9 cellular contexts compared by ENCODE assay signal in the genomic region with DNA sequence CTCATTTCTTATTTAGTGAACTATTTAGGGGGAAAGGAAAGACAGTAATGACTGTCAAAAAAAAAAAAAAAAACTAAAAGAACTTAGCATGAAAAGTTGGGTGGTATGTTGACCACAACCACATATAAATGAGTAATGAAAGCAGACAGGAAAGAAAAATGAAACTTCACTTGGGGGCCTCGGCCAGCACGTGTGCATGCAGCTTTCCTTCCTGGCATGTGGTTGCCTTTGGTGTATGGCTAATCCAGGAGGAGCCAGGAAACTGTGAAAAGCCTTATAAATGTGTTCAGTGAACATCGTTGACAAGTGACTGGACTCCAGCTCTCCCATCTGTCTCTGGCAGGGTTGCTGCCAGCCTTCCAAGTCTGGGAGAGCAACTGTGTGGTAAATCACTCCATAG.
A peak's percentile ranks its signal among the peaks of the same experiment; 100 is the strongest.
DNase-seq lines count a peak whose midpoint lies in the region; ATAC-seq, FAIRE-seq and TF ChIP-seq lines count a peak whose summit lies in the region.
"Had no signal": no experiment of that assay in that cellular context is flagged by ENCODE, and none has a peak within 500 bp of the region (broad histone marks: within the 10 kb centered on the region; RNA-seq: fewer than 3 reads in every experiment).

No MANE protein-coding gene starts in this region.

- no peaks in the 10 kb centered on the region for H3K79me1 ChIP-seq in IMR-90 (ENCODE audit: low read depth in 1 of 2, low read length in 2 of 2)

- 20% methylated on average over 1 of the region's 3 CpGs; no CpG with 5 or more reads in 1 of the 2 experiments for WGBS in IMR-90 (ENCODE audit: extremely low coverage in 2 of 2, insufficient read length in 1 of 2), 2 experiments

- no peak overlapping the region for H2AK5ac ChIP-seq in IMR-90 (ENCODE audit: low read depth, low read length)

- intact Hi-C loops in IMR-90 (cut with micrococcal nuclease): no loop called here

- POLR2A ChIA-PET in IMR-90 (lab: Charles Lee; ENCODE audit: unreplicated experiment): no interaction called here

- no peak overlapping the region for H2BK5ac ChIP-seq in IMR-90 (ENCODE audit: low read depth, low read length, poor library complexity, severe bottlenecking)

- ATAC-seq in IMR-90 (ENCODE audit: low read depth): no peak; the same call in none of the 2 replicates

- no peak overlapping the region for H2AK9ac ChIP-seq in IMR-90 (replicated peaks; ENCODE audit: low read depth, low read length, poor library complexity)

- H2BK15ac ChIP-seq in IMR-90 (ENCODE audit: low read depth, low read length): no peak overlapping the region

- H3K9me3 ChIP-seq in IMR-90 (ENCODE audit: control insufficient read depth, insufficient read depth, low read length) (no peaks in the 10 kb centered on the region), fibroblast of lung (ENCODE audit: control insufficient read depth, insufficient read depth, low read depth, low read length) (no peaks in the 10 kb centered on the region)
- H3K9me3 ChIP-seq: thoracic aorta had no signal

- no peak overlapping the region for H2BK120ac ChIP-seq in IMR-90 (ENCODE audit: low read depth, low read length)

- H2AFZ ChIP-seq in IMR-90 (replicated peaks; ENCODE audit: low read length, poor library complexity) (peak overlapping the region; percentile 4), fibroblast of lung (ENCODE audit: low read length) (no peak overlapping the region)

- H3K56ac ChIP-seq in IMR-90 (ENCODE audit: extremely low read depth, insufficient read depth, low read length): no peak overlapping the region

- TF ChIP-seq CTCF in IMR-90 (conservative IDR thresholded peaks at IDR 0.05; ENCODE audit: low read depth, low read length): no peak
- TF ChIP-seq CTCF in fibroblast of lung (conservative IDR thresholded peaks at IDR 0.05 in 1 of 2, IDR thresholded peaks at IDR 0.05 in 1 of 2; ENCODE audit: low read depth in 1 of 2, low read length in 2 of 2): no peak

- DNase-seq in AG08396 (ENCODE audit: low spot score): peak; percentile 44
- peak; percentile 19 for DNase-seq in GM19239 (ENCODE audit: insufficient read length, low spot score)
- DNase-seq in IMR-90: peak; percentile 76
- DNase-seq in fibroblast of lung (ENCODE audit: low read depth in 2 of 2): peak; percentile 36 to 97
- no peak for DNase-seq in NCI-H1930 (lab: John Stamatoyannopoulos, UW)
- no peak for DNase-seq in D341Med (ENCODE audit: low spot score)
- no peak for DNase-seq in NCI-H1417 treated with DMSO at 0.1 percent for 48 hours (lab: John Stamatoyannopoulos, UW)
- DNase-seq in SHP77 (lab: John Stamatoyannopoulos, UW): no peak

- H3K79me2 ChIP-seq in fibroblast of lung (ENCODE audit: control insufficient read depth, insufficient read depth, low read length): no peaks in the 10 kb centered on the region

- H3K18ac ChIP-seq in IMR-90 (ENCODE audit: low read depth, low read length): 0 out of 2 replicates have a peak overlapping the region, but pooled peaks have one; percentile 18

- no peak overlapping the region for H4K8ac ChIP-seq in IMR-90 (ENCODE audit: low read depth in 2 of 2, low read length in 2 of 2)

- peak overlapping the region; percentile 1; the same call in 1 of the 2 replicates for H4K5ac ChIP-seq in IMR-90 (ENCODE audit: low read depth, low read length)

- TF ChIP-seq POLR2A in IMR-90 (IDR thresholded peaks at IDR 0.05; ENCODE audit: low read depth, low read length): no peak

- H3K9me1 ChIP-seq in IMR-90 (ENCODE audit: insufficient read depth, low read length): 0 out of 2 replicates have a peak, but pooled peaks cover 2% of the 10 kb centered on the region

- 0 out of 2 replicates have a peak overlapping the region, but pooled peaks have one; percentile 5 for H3K4me2 ChIP-seq in IMR-90 (ENCODE audit: low read depth, low read length)
- no peak overlapping the region for H3K4me2 ChIP-seq in fibroblast of lung (ENCODE audit: extremely low read depth, insufficient read depth, low read length)

- no peak overlapping the region for H4K91ac ChIP-seq in IMR-90 (ENCODE audit: insufficient read depth, low read depth, low read length)

- peak overlapping the region; percentile 4; the same call in 1 of the 2 replicates for H3K27ac ChIP-seq in IMR-90 (ENCODE audit: insufficient read depth, low read length)
- no peak overlapping the region for H3K27ac ChIP-seq in fibroblast of lung (ENCODE audit: insufficient read depth, low read length)
- H3K27ac ChIP-seq: thoracic aorta had no signal

- no peaks in the 10 kb centered on the region for H4K20me1 ChIP-seq in IMR-90 (ENCODE audit: insufficient read depth, low read length)
- no peaks in the 10 kb centered on the region for H4K20me1 ChIP-seq in fibroblast of lung (ENCODE audit: control insufficient read depth, extremely low read depth, insufficient read depth, low read length)

- H3K36me3 ChIP-seq in IMR-90 (ENCODE audit: control insufficient read depth, insufficient read depth, low read length) (no peaks in the 10 kb centered on the region), fibroblast of lung (ENCODE audit: control insufficient read depth, insufficient read depth, low read length) (no peaks in the 10 kb centered on the region)
- H3K36me3 ChIP-seq: thoracic aorta had no signal

- H3K14ac ChIP-seq in IMR-90 (replicated peaks; ENCODE audit: low read depth, low read length): no peak overlapping the region

- H3K9ac ChIP-seq in IMR-90 (ENCODE audit: low read depth, low read length) (no peak overlapping the region), fibroblast of lung (ENCODE audit: insufficient read depth, low read length) (no peak overlapping the region)

- H3K4me3 ChIP-seq in IMR-90 (ENCODE audit: insufficient read depth, low read depth, low read length): no peak overlapping the region
- no peak overlapping the region for H3K4me3 ChIP-seq in fibroblast of lung (replicated peaks in 1 of 4; ENCODE audit: control extremely low read depth in 1 of 4, insufficient read depth in 1 of 4, low read depth in 3 of 4, low read length in 4 of 4)
- H3K4me3 ChIP-seq: thoracic aorta had no signal

- no peaks in the 10 kb centered on the region for H3K27me3 ChIP-seq in IMR-90 (ENCODE audit: control insufficient read depth, insufficient read depth, low read length)
- H3K27me3 ChIP-seq in fibroblast of lung (ENCODE audit: control insufficient read depth, insufficient read depth, low read length): no peaks in the 10 kb centered on the region

- H3K4ac ChIP-seq in IMR-90 (ENCODE audit: low read depth, low read length): no peak overlapping the region

- no TSS peak for BruUV-seq in IMR-90 (replicated peaks; lab: Mats Ljungman, UMichigan)

- H3K4me1 ChIP-seq in IMR-90 (ENCODE audit: control insufficient read depth, insufficient read depth, low read length): peaks cover 5% of the 10 kb centered on the region; the same call in 1 of the 2 replicates
- H3K4me1 ChIP-seq in fibroblast of lung (ENCODE audit: control insufficient read depth, extremely low read depth, insufficient read depth, low read length): no peaks in the 10 kb centered on the region

- H3K23ac ChIP-seq in IMR-90 (ENCODE audit: low read depth, low read length): no peak overlapping the region

- in situ Hi-C loops in IMR-90 (cut with MboI; ENCODE audit: low sequenced_read_pairs): no loop called here

- FAIRE-seq in GM19239 (lab: Jason Lieb, UNC): peak; percentile 86

- dilution Hi-C loops in IMR-90 (cut with HindIII; ENCODE audit: low sequenced_read_pairs, unreplicated experiment): no loop called here

- TF ChIP-seq RAD21 in IMR-90 (IDR thresholded peaks at IDR 0.05; ENCODE audit: low read length): no peak

- CTCF ChIA-PET in IMR-90 (lab: Yijun Ruan, JAX): interaction anchor here (0.6 kb wide), 1 partner anchor 86 kb away, joined by 3 read pairs; no protein-coding TSS in a partner anchor

- 0 out of 2 replicates have a peak overlapping the region, but pooled peaks have one; percentile 0 for H2BK20ac ChIP-seq in IMR-90 (ENCODE audit: low read depth, low read length)

TF ChIP-seq in IMR-90, 13 proteins besides CTCF, POLR2A, EP300 and RAD21:
- TF ChIP-seq RFX5 (IDR thresholded peaks at IDR 0.05; ENCODE audit: low read depth, low read length) (no peak), BHLHE40 (IDR thresholded peaks at IDR 0.05; ENCODE audit: low read depth, low read length) (peak; percentile 95), FOS (IDR thresholded peaks at IDR 0.05; ENCODE audit: low read depth, low read length) (no peak), ELK1 (IDR thresholded peaks at IDR 0.05; ENCODE audit: borderline replicate concordance, low read depth, low read length) (no peak), MAZ (IDR thresholded peaks at IDR 0.05; ENCODE audit: borderline replicate concordance, low read depth, low read length) (no peak), NFE2L2 (IDR thresholded peaks at IDR 0.05; ENCODE audit: low read depth, low read length) (no peak), MXI1 (IDR thresholded peaks at IDR 0.05; ENCODE audit: borderline replicate concordance, low read depth, low read length) (no peak)
- TF ChIP-seq, protein P1, sequence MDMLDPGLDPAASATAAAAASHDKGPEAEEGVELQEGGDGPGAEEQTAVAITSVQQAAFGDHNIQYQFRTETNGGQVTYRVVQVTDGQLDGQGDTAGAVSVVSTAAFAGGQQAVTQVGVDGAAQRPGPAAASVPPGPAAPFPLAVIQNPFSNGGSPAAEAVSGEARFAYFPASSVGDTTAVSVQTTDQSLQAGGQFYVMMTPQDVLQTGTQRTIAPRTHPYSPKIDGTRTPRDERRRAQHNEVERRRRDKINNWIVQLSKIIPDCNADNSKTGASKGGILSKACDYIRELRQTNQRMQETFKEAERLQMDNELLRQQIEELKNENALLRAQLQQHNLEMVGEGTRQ (IDR thresholded peaks at IDR 0.05; ENCODE audit: low read depth, low read length): peak; percentile 68

Comparison
In these comparisons a context has a peak if more than half of its experiments do, and no peak if none do; other contexts are left out.
1. DNase-seq: peak in AG08396 (single experiment), GM19239 (single experiment), IMR-90 (single experiment) and fibroblast of lung (2 of 2); none in NCI-H1930 (0 of 2), D341Med (single experiment), NCI-H1417 treated with DMSO at 0.1 percent for 48 hours (single experiment) and SHP77 (0 of 2).